8 cellular contexts compared by ENCODE assay signal in the genomic region with DNA sequence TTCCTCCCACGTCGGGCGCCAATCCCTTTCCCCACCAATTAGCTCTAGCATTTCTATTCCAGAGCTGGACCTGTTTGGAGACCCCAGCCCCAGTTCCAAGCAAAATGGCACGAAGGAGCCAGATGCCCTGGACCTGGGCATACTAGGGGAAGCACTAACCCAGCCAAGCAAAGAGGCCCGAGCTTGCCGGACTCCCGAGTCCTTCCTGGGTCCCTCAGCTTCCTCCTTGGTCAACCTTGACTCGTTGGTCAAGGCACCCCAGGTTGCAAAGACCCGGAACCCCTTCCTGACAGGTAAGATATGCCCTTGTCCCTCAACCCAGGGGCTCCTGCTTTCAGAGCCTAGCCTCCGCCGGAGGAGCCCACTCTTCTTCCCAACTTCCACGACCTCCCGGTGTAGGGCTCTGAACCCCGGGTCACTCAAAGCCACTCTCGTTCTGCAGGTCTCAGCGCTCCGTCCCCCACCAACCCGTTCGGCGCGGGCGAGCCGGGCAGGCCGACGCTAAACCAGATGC. TPM values are rescaled to one million over a fixed set of nuclear protein-coding genes. Genes with fewer than 3 reads are reported as not detected.
DNase-seq lines count a peak whose midpoint lies in the region; ATAC-seq, FAIRE-seq and TF ChIP-seq lines count a peak whose summit lies in the region.

No MANE protein-coding gene starts in this region.

- no peaks in the 10 kb centered on the region for H3K36me3 Mint-ChIP-seq in activated CD4-positive, alpha-beta T cell treated with anti-CD3 and anti-CD28 coated beads, Interleukin-2, amount 10 ng/mL, durations not matched to agents 24 days and 14 days (ENCODE audit: low read depth)
- no peaks in the 10 kb centered on the region for H3K36me3 Mint-ChIP-seq in activated naive CD8-positive, alpha-beta T cell treated with anti-CD3 and anti-CD28 coated beads, Interleukin-2, amount 10 ng/mL, durations not matched to agents 7 days and 5 days

- no peaks in the 10 kb centered on the region for H3K79me2 ChIP-seq in HepG2 (ENCODE audit: insufficient read depth, low read length)

- H3K9me3 ChIP-seq in HepG2 (ENCODE audit: low read length): no peaks in the 10 kb centered on the region
- H3K9me3 ChIP-seq in thymus (ENCODE audit: control insufficient read depth): no peaks in the 10 kb centered on the region

- H3K4me3 ChIP-seq in HepG2 (replicated peaks in 1 of 3; ENCODE audit: insufficient read depth in 1 of 3, low read depth in 2 of 3, low read length in 3 of 3) (peak overlapping the region; percentile 73 to 87 (median 78)), thymus (ENCODE audit: low read length) (peak overlapping the region; percentile 61)

- 4% methylated on average over 24 of the region's 25 CpGs for WGBS in HepG2 (ENCODE audit: low lambda C conversion rate)
- 37% methylated on average over 25 of the region's 25 CpGs for WGBS in thymus

- TF ChIP-seq EP300 in HepG2 (IDR thresholded peaks at IDR 0.05; ENCODE audit: low read depth in 2 of 2, low read length in 2 of 2): no peak
- TF ChIP-seq EP300 in HepG2 (CRISPR knock-in tag; IDR thresholded peaks at IDR 0.05; ENCODE audit: borderline replicate concordance): no peak

- no peak for DNase-seq in activated CD4-positive, alpha-beta T cell treated with anti-CD3 and anti-CD28 coated beads, Interleukin-2, amount 10 ng/mL, durations not matched to agents 24 days and 14 days
- DNase-seq in activated CD4-positive, alpha-beta T cell treated with anti-CD3 and anti-CD28 coated beads, Interleukin-2, amount 50 U/mL, for 48 hours: no peak
- DNase-seq in activated naive CD8-positive, alpha-beta T cell treated with anti-CD3 and anti-CD28 coated beads, Interleukin-2, amount 10 ng/mL, durations not matched to agents 7 days and 5 days: no peak
- DNase-seq in HepG2 (ENCODE audit: low spot score) (no peak), foreskin keratinocyte (no peak), GM12892 (ENCODE audit: insufficient read length) (no peak)

- POLR2A ChIA-PET in activated naive CD8-positive, alpha-beta T cell treated with anti-CD3 and anti-CD28 coated beads, Interleukin-2, amount 10 ng/mL, durations not matched to agents 7 days and 5 days (lab: Charles Lee): interaction anchor here (1.2 to 1.9 kb wide), 2 partner anchors 11 to 19 kb away, joined by 4 to 10 read pairs; partner anchors contain the start of gene CACNA1G
- POLR2A ChIA-PET in HepG2 (lab: Yijun Ruan, JAX): interaction anchor here (0.6 to 4.2 kb wide), 28 partner anchors 9 to 399 kb away, joined by 3 to 79 read pairs (median 6); partner anchors contain the start of genes CACNA1G, EPN3, LUC7L3 and TOB1

- H3K27ac ChIP-seq in HepG2 (ENCODE audit: extremely low read length, insufficient read depth, low read length) (peak overlapping the region; percentile 97), thymus (ENCODE audit: low read depth) (peak overlapping the region; percentile 37), foreskin keratinocyte (no peak overlapping the region)

- H2AFZ ChIP-seq in HepG2 (ENCODE audit: low read length): no peak overlapping the region

- H3K9me3 Mint-ChIP-seq in activated CD4-positive, alpha-beta T cell treated with anti-CD3 and anti-CD28 coated beads, Interleukin-2, amount 10 ng/mL, durations not matched to agents 24 days and 14 days: no peaks in the 10 kb centered on the region
- no peaks in the 10 kb centered on the region for H3K9me3 Mint-ChIP-seq in activated naive CD8-positive, alpha-beta T cell treated with anti-CD3 and anti-CD28 coated beads, Interleukin-2, amount 10 ng/mL, durations not matched to agents 7 days and 5 days

- FAIRE-seq in HepG2 (lab: Jason Lieb, UNC) (no peak), GM12892 (lab: Jason Lieb, UNC) (no peak)

- H3K27ac Mint-ChIP-seq in activated CD4-positive, alpha-beta T cell treated with anti-CD3 and anti-CD28 coated beads, Interleukin-2, amount 10 ng/mL, durations not matched to agents 24 days and 14 days: peak overlapping the region; percentile 45
- no peak overlapping the region for H3K27ac Mint-ChIP-seq in activated naive CD8-positive, alpha-beta T cell treated with anti-CD3 and anti-CD28 coated beads, Interleukin-2, amount 10 ng/mL, durations not matched to agents 7 days and 5 days

- intact Hi-C loops in activated CD4-positive, alpha-beta T cell treated with anti-CD3 and anti-CD28 coated beads, Interleukin-2, amount 10 ng/mL, durations not matched to agents 24 days and 14 days (cut with micrococcal nuclease): loop anchor here (10.0 kb wide), 1 partner anchor 413 kb away; no protein-coding TSS in a partner anchor
- intact Hi-C loops in HepG2 (cut with micrococcal nuclease; ENCODE audit: unreplicated experiment): loop anchor here (10.0 kb wide), 1 partner anchor 413 kb away; no protein-coding TSS in a partner anchor

- H3K4me3 Mint-ChIP-seq in activated CD4-positive, alpha-beta T cell treated with anti-CD3 and anti-CD28 coated beads, Interleukin-2, amount 10 ng/mL, durations not matched to agents 24 days and 14 days: peak overlapping the region; percentile 83
- peak overlapping the region; percentile 80 for H3K4me3 Mint-ChIP-seq in activated naive CD8-positive, alpha-beta T cell treated with anti-CD3 and anti-CD28 coated beads, Interleukin-2, amount 10 ng/mL, durations not matched to agents 7 days and 5 days

- H3K4me2 ChIP-seq in HepG2 (ENCODE audit: low read depth, low read length): peak overlapping the region; percentile 97

- in situ Hi-C loops in HepG2 (cut with HindIII; ENCODE audit: extremely low pct_ligation_motif_present, low pct_unique_long_range_greater_than_20kb): loop anchor here (10.0 kb wide), 1 partner anchor 413 kb away; no protein-coding TSS in a partner anchor

- H3K27me3 ChIP-seq in HepG2 (ENCODE audit: control insufficient read depth in 1 of 2, insufficient read depth in 2 of 2, low read length in 2 of 2) (no peaks in the 10 kb centered on the region; a peak in 1 of 5 replicates), thymus (ENCODE audit: control insufficient read depth, insufficient read depth) (peaks cover 10% of the 10 kb centered on the region), foreskin keratinocyte (no peaks in the 10 kb centered on the region)

- peak overlapping the region; percentile 95 for H3K9ac ChIP-seq in HepG2 (ENCODE audit: insufficient read depth, low read depth, low read length)

- no peak for TF ChIP-seq RAD21 in HepG2 (CRISPR knock-in tag; IDR thresholded peaks at IDR 0.05)

- ATAC-seq in activated naive CD8-positive, alpha-beta T cell treated with anti-CD3 and anti-CD28 coated beads, Interleukin-2, amount 10 ng/mL, durations not matched to agents 7 days and 5 days (ENCODE audit: low read depth): no peak
- no peak for ATAC-seq in HepG2
- no peak for ATAC-seq in foreskin keratinocyte
- ATAC-seq in GM19023 (IDR thresholded peaks at IDR 0.05; ENCODE audit: unreplicated experiment): no peak

- H3K4me1 ChIP-seq in HepG2 (ENCODE audit: insufficient read depth, low read length): peaks cover 76% of the 10 kb centered on the region
- peaks cover 8% of the 10 kb centered on the region for H3K4me1 ChIP-seq in thymus (ENCODE audit: control insufficient read depth, insufficient read depth, low read length)
- peaks cover 23% of the 10 kb centered on the region for H3K4me1 ChIP-seq in foreskin keratinocyte

- CTCF ChIA-PET in HepG2 (lab: Yijun Ruan, JAX; ENCODE audit: low intra/inter-chr PET ratio, low total read pairs): no interaction called here

- H3K27me3 Mint-ChIP-seq in activated CD4-positive, alpha-beta T cell treated with anti-CD3 and anti-CD28 coated beads, Interleukin-2, amount 10 ng/mL, durations not matched to agents 24 days and 14 days: peaks cover 17% of the 10 kb centered on the region
- H3K27me3 Mint-ChIP-seq in activated naive CD8-positive, alpha-beta T cell treated with anti-CD3 and anti-CD28 coated beads, Interleukin-2, amount 10 ng/mL, durations not matched to agents 7 days and 5 days: peaks cover 15% of the 10 kb centered on the region

- H3K4me1 Mint-ChIP-seq in activated CD4-positive, alpha-beta T cell treated with anti-CD3 and anti-CD28 coated beads, Interleukin-2, amount 10 ng/mL, durations not matched to agents 24 days and 14 days: peaks cover 13% of the 10 kb centered on the region
- peaks cover 15% of the 10 kb centered on the region for H3K4me1 Mint-ChIP-seq in activated naive CD8-positive, alpha-beta T cell treated with anti-CD3 and anti-CD28 coated beads, Interleukin-2, amount 10 ng/mL, durations not matched to agents 7 days and 5 days

- TF ChIP-seq POLR2A in HepG2 (IDR thresholded peaks at IDR 0.05; ENCODE audit: insufficient read depth in 1 of 2, low read depth in 2 of 2, low read length in 2 of 2): no peak
- TF ChIP-seq POLR2A in GM12892 (IDR thresholded peaks at IDR 0.05; ENCODE audit: low read depth, low read length): no peak

- H4K20me1 ChIP-seq in HepG2 (ENCODE audit: insufficient read depth, low read length): no peaks in the 10 kb centered on the region

- no TSS peak for BruUV-seq in HepG2 (replicated peaks; lab: Mats Ljungman, UMichigan)

- no peak for TF ChIP-seq CTCF in HepG2 (CRISPR knock-in tag; IDR thresholded peaks at IDR 0.05)
- no peak for TF ChIP-seq CTCF in foreskin keratinocyte (conservative IDR thresholded peaks at IDR 0.05)

- H3K36me3 ChIP-seq in HepG2 (replicated peaks in 1 of 2; ENCODE audit: control insufficient read depth in 1 of 2, insufficient read depth in 2 of 2, low read length in 2 of 2): no peaks in the 10 kb centered on the region
- H3K36me3 ChIP-seq in thymus (ENCODE audit: control insufficient read depth, insufficient read depth): no peaks in the 10 kb centered on the region

RNA-seq across cellular contexts. Expression of gene SPATA20, which starts 5.5 kb away (rescaled TPM):
- 21.6 and 22.4 TPM in 2 replicates for total RNA-seq in activated CD4-positive, alpha-beta T cell treated with anti-CD3 and anti-CD28 coated beads, Interleukin-2, amount 10 ng/mL, durations not matched to agents 24 days and 14 days
- 10 to 100 TPM; 31.3 to 33.1 TPM for total RNA-seq in activated naive CD8-positive, alpha-beta T cell treated with anti-CD3 and anti-CD28 coated beads, Interleukin-2, amount 10 ng/mL, durations not matched to agents 7 days and 5 days
- 35.7 and 64.8 TPM in 2 replicates for total RNA-seq in HepG2 (2016; rRNA removed; fragmentation: Illumina TruSeq; extraction: Trizol)
- 38.7 and 45.5 TPM in 2 replicates for total RNA-seq in HepG2 (2016; cell fraction: cytosol; rRNA removed; fragmentation: Illumina TruSeq; extraction: Trizol; ENCODE audit: low read depth)
- total RNA-seq in HepG2 (2016; cell fraction: insoluble cytoplasmic fraction; rRNA removed; fragmentation: Illumina TruSeq; extraction: Trizol): 31.6 and 65.5 TPM in 2 replicates
- 64.2 and 68.5 TPM in 2 replicates for total RNA-seq in HepG2 (2016; cell fraction: membrane; rRNA removed; fragmentation: Illumina TruSeq; extraction: Trizol)
- total RNA-seq in HepG2 (2016; cell fraction: nucleus; rRNA removed; fragmentation: Illumina TruSeq; extraction: Trizol): 65.8 and 68.8 TPM in 2 replicates
- 36.1 and 38.1 TPM in 2 replicates for polyA plus RNA-seq in HepG2 (2011; rRNA removed)
- 16.3 and 29.3 TPM in 2 replicates for polyA plus RNA-seq in HepG2 (2011; cell fraction: cytosol; rRNA removed)
- polyA plus RNA-seq in HepG2 (2011; cell fraction: nucleus; rRNA removed): 301 and 348 TPM in 2 replicates
- polyA plus RNA-seq in HepG2 (2012): 22.4 and 25.0 TPM in 2 replicates
- polyA plus RNA-seq in HepG2 (2016; cell fraction: cytosol; fragmentation: Illumina TruSeq; extraction: Trizol; ENCODE audit: low read depth): 38.7 and 44.0 TPM in 2 replicates
- 36.7 and 39.9 TPM in 2 replicates for polyA plus RNA-seq in HepG2 (2016; cell fraction: insoluble cytoplasmic fraction; fragmentation: Illumina TruSeq; extraction: Trizol; ENCODE audit: low read depth)
- polyA plus RNA-seq in HepG2 (2016; cell fraction: membrane; fragmentation: Illumina TruSeq; extraction: Trizol; ENCODE audit: low read depth): 62.1 and 66.1 TPM in 2 replicates
- 150 and 152 TPM in 2 replicates for polyA plus RNA-seq in HepG2 (2016; cell fraction: nucleus; fragmentation: Illumina TruSeq; extraction: Trizol; ENCODE audit: insufficient read depth, low read depth)
- polyA minus RNA-seq in HepG2 (2011; rRNA and poly(A)+ RNA removed; ENCODE audit: low replicate concordance): 11.3 and 57.4 TPM in 2 replicates
- 12.1 and 17.9 TPM in 2 replicates for polyA minus RNA-seq in HepG2 (2011; cell fraction: cytosol; rRNA and poly(A)+ RNA removed)
- polyA minus RNA-seq in HepG2 (2011; cell fraction: nucleus; rRNA and poly(A)+ RNA removed): 52.6 and 68.2 TPM in 2 replicates
- polyA plus RNA-seq in thymus: 12.4 TPM
- 33.8 and 53.6 TPM in 2 replicates for total RNA-seq in foreskin keratinocyte
- 25.1 and 46.4 TPM in 2 replicates for polyA plus RNA-seq in foreskin keratinocyte
- 18.4 TPM for polyA plus RNA-seq in GM12892 (2012; ENCODE audit: missing spikeins)

RNA-seq across cellular contexts. Expression of gene EPN3, which starts 8.9 kb away (rescaled TPM):
- not detected in 2 replicates for total RNA-seq in activated CD4-positive, alpha-beta T cell treated with anti-CD3 and anti-CD28 coated beads, Interleukin-2, amount 10 ng/mL, durations not matched to agents 24 days and 14 days
- total RNA-seq in activated naive CD8-positive, alpha-beta T cell treated with anti-CD3 and anti-CD28 coated beads, Interleukin-2, amount 10 ng/mL, durations not matched to agents 7 days and 5 days: not detected
- total RNA-seq in HepG2 (2016; rRNA removed; fragmentation: Illumina TruSeq; extraction: Trizol) (0.41 and 0.95 TPM in 2 replicates), foreskin keratinocyte (124 and 225 TPM in 2 replicates)
- total RNA-seq in HepG2 (2016; cell fraction: cytosol; rRNA removed; fragmentation: Illumina TruSeq; extraction: Trizol; ENCODE audit: low read depth): 0.88 and 1.1 TPM in 2 replicates
- total RNA-seq in HepG2 (2016; cell fraction: insoluble cytoplasmic fraction; rRNA removed; fragmentation: Illumina TruSeq; extraction: Trizol): 0.54 and 0.71 TPM in 2 replicates
- total RNA-seq in HepG2 (2016; cell fraction: membrane; rRNA removed; fragmentation: Illumina TruSeq; extraction: Trizol): 0.90 and 1.3 TPM in 2 replicates
- 1.1 and 1.6 TPM in 2 replicates for total RNA-seq in HepG2 (2016; cell fraction: nucleus; rRNA removed; fragmentation: Illumina TruSeq; extraction: Trizol)
- polyA plus RNA-seq in HepG2 (2011; rRNA removed) (0.05 and 0.11 TPM in 2 replicates), thymus (5.3 TPM), foreskin keratinocyte (127 and 203 TPM in 2 replicates)
- polyA plus RNA-seq in HepG2 (2011; cell fraction: cytosol; rRNA removed): 0.04 and 0.09 TPM in 2 replicates
- polyA plus RNA-seq in HepG2 (2011; cell fraction: nucleus; rRNA removed): 0.23 and 0.35 TPM in 2 replicates
- polyA plus RNA-seq in HepG2 (2012): 0.09 and 0.15 TPM in 2 replicates
- 0.40 and 0.55 TPM in 2 replicates for polyA plus RNA-seq in HepG2 (2016; cell fraction: cytosol; fragmentation: Illumina TruSeq; extraction: Trizol; ENCODE audit: low read depth)
- 1.2 and 1.4 TPM in 2 replicates for polyA plus RNA-seq in HepG2 (2016; cell fraction: insoluble cytoplasmic fraction; fragmentation: Illumina TruSeq; extraction: Trizol; ENCODE audit: low read depth)
- 0.73 and 0.91 TPM in 2 replicates for polyA plus RNA-seq in HepG2 (2016; cell fraction: membrane; fragmentation: Illumina TruSeq; extraction: Trizol; ENCODE audit: low read depth)
- 1.2 and 1.7 TPM in 2 replicates for polyA plus RNA-seq in HepG2 (2016; cell fraction: nucleus; fragmentation: Illumina TruSeq; extraction: Trizol; ENCODE audit: insufficient read depth, low read depth)
- 0.35 and 1.4 TPM in 2 replicates for polyA minus RNA-seq in HepG2 (2011; rRNA and poly(A)+ RNA removed; ENCODE audit: low replicate concordance)
- 0.20 and 0.53 TPM in 2 replicates for polyA minus RNA-seq in HepG2 (2011; cell fraction: cytosol; rRNA and poly(A)+ RNA removed)
- polyA minus RNA-seq in HepG2 (2011; cell fraction: nucleus; rRNA and poly(A)+ RNA removed): 1.1 and 3.2 TPM in 2 replicates
- polyA plus RNA-seq in GM12892 (2012; ENCODE audit: missing spikeins): not detected

RNA-seq across cellular contexts. Expression of gene CACNA1G, which starts 19.1 kb away (rescaled TPM):
- 0.07 TPM in 1 of 2 replicates, not detected in the other for total RNA-seq in activated CD4-positive, alpha-beta T cell treated with anti-CD3 and anti-CD28 coated beads, Interleukin-2, amount 10 ng/mL, durations not matched to agents 24 days and 14 days
- total RNA-seq in activated naive CD8-positive, alpha-beta T cell treated with anti-CD3 and anti-CD28 coated beads, Interleukin-2, amount 10 ng/mL, durations not matched to agents 7 days and 5 days: under 1 TPM in 1 of 2 experiments, not detected in 1; 0.11 TPM
- 0.02 TPM in 1 of 2 replicates, not detected in the other for total RNA-seq in HepG2 (2016; rRNA removed; fragmentation: Illumina TruSeq; extraction: Trizol)
- total RNA-seq in HepG2 (2016; cell fraction: cytosol; rRNA removed; fragmentation: Illumina TruSeq; extraction: Trizol; ENCODE audit: low read depth): not detected in 2 replicates
- total RNA-seq in HepG2 (2016; cell fraction: insoluble cytoplasmic fraction; rRNA removed; fragmentation: Illumina TruSeq; extraction: Trizol): not detected in 2 replicates
- total RNA-seq in HepG2 (2016; cell fraction: membrane; rRNA removed; fragmentation: Illumina TruSeq; extraction: Trizol): not detected in 2 replicates
- total RNA-seq in HepG2 (2016; cell fraction: nucleus; rRNA removed; fragmentation: Illumina TruSeq; extraction: Trizol): not detected in 2 replicates
- 0.01 TPM in 1 of 2 replicates, not detected in the other for polyA plus RNA-seq in HepG2 (2011; rRNA removed)
- 0.01 TPM in 1 of 2 replicates, not detected in the other for polyA plus RNA-seq in HepG2 (2011; cell fraction: cytosol; rRNA removed)
- 0.02 and 0.08 TPM in 2 replicates for polyA plus RNA-seq in HepG2 (2011; cell fraction: nucleus; rRNA removed)
- polyA plus RNA-seq in HepG2 (2012): not detected in 2 replicates
- not detected in 2 replicates for polyA plus RNA-seq in HepG2 (2016; cell fraction: cytosol; fragmentation: Illumina TruSeq; extraction: Trizol; ENCODE audit: low read depth)
- not detected in 2 replicates for polyA plus RNA-seq in HepG2 (2016; cell fraction: insoluble cytoplasmic fraction; fragmentation: Illumina TruSeq; extraction: Trizol; ENCODE audit: low read depth)
- polyA plus RNA-seq in HepG2 (2016; cell fraction: membrane; fragmentation: Illumina TruSeq; extraction: Trizol; ENCODE audit: low read depth): not detected in 2 replicates
- polyA plus RNA-seq in HepG2 (2016; cell fraction: nucleus; fragmentation: Illumina TruSeq; extraction: Trizol; ENCODE audit: insufficient read depth, low read depth): not detected in 2 replicates
- polyA minus RNA-seq in HepG2 (2011; rRNA and poly(A)+ RNA removed; ENCODE audit: low replicate concordance): not detected in 2 replicates
- polyA minus RNA-seq in HepG2 (2011; cell fraction: cytosol; rRNA and poly(A)+ RNA removed): not detected in 2 replicates
- polyA minus RNA-seq in HepG2 (2011; cell fraction: nucleus; rRNA and poly(A)+ RNA removed): not detected in 2 replicates
- polyA plus RNA-seq in thymus: 0.27 TPM
- total RNA-seq in foreskin keratinocyte: 0.20 and 0.28 TPM in 2 replicates
- polyA plus RNA-seq in foreskin keratinocyte: 0.07 and 0.18 TPM in 2 replicates
- polyA plus RNA-seq in GM12892 (2012; ENCODE audit: missing spikeins): 0.15 TPM

RNA-seq across cellular contexts. Expression of gene MYCBPAP, which starts 33.2 kb away (rescaled TPM):
- 3.5 TPM in 2 replicates for total RNA-seq in activated CD4-positive, alpha-beta T cell treated with anti-CD3 and anti-CD28 coated beads, Interleukin-2, amount 10 ng/mL, durations not matched to agents 24 days and 14 days
- 1 to 10 TPM; 4.0 to 4.4 TPM for total RNA-seq in activated naive CD8-positive, alpha-beta T cell treated with anti-CD3 and anti-CD28 coated beads, Interleukin-2, amount 10 ng/mL, durations not matched to agents 7 days and 5 days
- total RNA-seq in HepG2 (2016; rRNA removed; fragmentation: Illumina TruSeq; extraction: Trizol) (0.24 and 0.36 TPM in 2 replicates), foreskin keratinocyte (7.8 and 13.7 TPM in 2 replicates)
- not detected in 2 replicates for total RNA-seq in HepG2 (2016; cell fraction: cytosol; rRNA removed; fragmentation: Illumina TruSeq; extraction: Trizol; ENCODE audit: low read depth)
- total RNA-seq in HepG2 (2016; cell fraction: insoluble cytoplasmic fraction; rRNA removed; fragmentation: Illumina TruSeq; extraction: Trizol): 0.09 and 0.32 TPM in 2 replicates
- 0.41 TPM in 1 of 2 replicates, not detected in the other for total RNA-seq in HepG2 (2016; cell fraction: membrane; rRNA removed; fragmentation: Illumina TruSeq; extraction: Trizol)
- total RNA-seq in HepG2 (2016; cell fraction: nucleus; rRNA removed; fragmentation: Illumina TruSeq; extraction: Trizol): 0.47 and 1.0 TPM in 2 replicates
- polyA plus RNA-seq in HepG2 (2011; rRNA removed) (0.18 and 0.22 TPM in 2 replicates), thymus (1.5 TPM), foreskin keratinocyte (5.3 and 10.1 TPM in 2 replicates)
- 0.12 and 0.13 TPM in 2 replicates for polyA plus RNA-seq in HepG2 (2011; cell fraction: cytosol; rRNA removed)
- polyA plus RNA-seq in HepG2 (2011; cell fraction: nucleus; rRNA removed): 0.69 and 1.0 TPM in 2 replicates
- polyA plus RNA-seq in HepG2 (2012): 0.48 and 0.56 TPM in 2 replicates
- not detected in 2 replicates for polyA plus RNA-seq in HepG2 (2016; cell fraction: cytosol; fragmentation: Illumina TruSeq; extraction: Trizol; ENCODE audit: low read depth)
- 0.36 and 0.41 TPM in 2 replicates for polyA plus RNA-seq in HepG2 (2016; cell fraction: insoluble cytoplasmic fraction; fragmentation: Illumina TruSeq; extraction: Trizol; ENCODE audit: low read depth)
- polyA plus RNA-seq in HepG2 (2016; cell fraction: membrane; fragmentation: Illumina TruSeq; extraction: Trizol; ENCODE audit: low read depth): 0.07 TPM in 1 of 2 replicates, not detected in the other
- polyA plus RNA-seq in HepG2 (2016; cell fraction: nucleus; fragmentation: Illumina TruSeq; extraction: Trizol; ENCODE audit: insufficient read depth, low read depth): 0.93 and 1.1 TPM in 2 replicates
- polyA minus RNA-seq in HepG2 (2011; rRNA and poly(A)+ RNA removed; ENCODE audit: low replicate concordance): 0.33 TPM in 1 of 2 replicates, not detected in the other
- polyA minus RNA-seq in HepG2 (2011; cell fraction: cytosol; rRNA and poly(A)+ RNA removed): not detected in 2 replicates
- polyA minus RNA-seq in HepG2 (2011; cell fraction: nucleus; rRNA and poly(A)+ RNA removed): 0.52 and 0.75 TPM in 2 replicates
- polyA plus RNA-seq in GM12892 (2012; ENCODE audit: missing spikeins): 0.74 TPM

Comparison
In these comparisons a context has a peak if more than half of its experiments do, and no peak if none do; other contexts are left out.
1. RNA of gene EPN3, which starts 8.9 kb away (total RNA-seq): 124 to 225 TPM in foreskin keratinocyte; 0.41 to 1.6 TPM in HepG2, not detected in activated naive CD8-positive, alpha-beta T cell treated with anti-CD3 and anti-CD28 coated beads, Interleukin-2, amount 10 ng/mL, durations not matched to agents 7 days and 5 days and not detected in activated CD4-positive, alpha-beta T cell treated with anti-CD3 and anti-CD28 coated beads, Interleukin-2, amount 10 ng/mL, durations not matched to agents 24 days and 14 days; every median in the first group is over 10 times any median in the second.